ENCODE assay signal across 1 cellular context in the genomic region with DNA sequence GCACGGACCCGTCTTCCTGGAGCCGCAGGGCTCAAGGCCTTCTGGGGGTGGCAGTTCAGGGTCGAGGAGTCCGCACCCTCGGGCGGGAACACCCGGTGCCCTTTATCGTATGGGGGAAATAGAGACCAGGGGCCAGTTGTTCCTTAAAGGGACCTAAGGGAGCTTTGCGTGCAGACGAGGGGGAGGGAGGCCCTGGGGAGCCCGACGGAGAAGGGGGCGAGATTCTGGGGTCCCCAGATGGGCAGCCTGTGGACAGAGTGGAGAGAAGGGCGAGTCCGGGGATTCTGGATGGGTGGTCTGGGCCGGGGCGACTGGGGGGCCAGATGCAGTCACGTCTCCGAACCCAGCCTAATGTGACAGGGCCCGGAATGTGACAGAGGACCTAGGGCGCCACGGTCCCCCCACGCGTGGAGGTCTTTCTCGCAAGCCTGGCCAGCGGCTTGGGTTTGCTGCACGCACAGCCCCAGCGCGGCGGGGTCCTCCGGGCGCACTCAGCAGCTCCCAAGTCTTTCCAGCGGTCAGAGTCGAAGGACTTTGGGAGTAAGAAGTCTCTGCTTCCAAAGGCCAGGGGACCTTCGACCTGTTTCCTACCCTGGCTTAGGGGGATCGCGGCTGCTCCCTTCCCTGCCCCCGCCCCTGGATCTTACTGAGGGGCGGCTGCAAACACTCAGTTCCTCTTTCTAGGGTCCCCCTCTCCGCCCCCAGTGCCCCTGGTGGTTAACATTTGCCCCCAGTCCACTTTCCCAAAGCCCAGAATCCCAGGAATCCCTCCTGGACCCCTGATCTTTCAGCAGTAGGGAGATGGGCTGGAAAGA.
TF ChIP-seq lines count a peak whose summit lies in the region.

No MANE protein-coding gene starts in this region.

TF ChIP-seq in GM12878, 131 proteins besides CTCF, POLR2A, EP300 and RAD21:
- TF ChIP-seq IKZF2 (IDR thresholded peaks at IDR 0.05) (peak in 1 of 2 experiments; percentile 64; a peak in 2 of 4 replicates), JUNB (IDR thresholded peaks at IDR 0.05) (no peak), NR2F1 (conservative IDR thresholded peaks at IDR 0.05) (0 out of 2 replicates have a peak, but pooled peaks have one; percentile 16), GATAD2B (conservative IDR thresholded peaks at IDR 0.05; ENCODE audit: low read depth) (0 out of 2 replicates have a peak, but pooled peaks have one; percentile 21), SUPT20H (IDR thresholded peaks at IDR 0.05; ENCODE audit: borderline replicate concordance, control insufficient read depth, low read depth, low read length) (no peak), KAT2A (conservative IDR thresholded peaks at IDR 0.05; ENCODE audit: control insufficient read depth, low read depth, low read length) (no peak), SPI1 (IDR thresholded peaks at IDR 0.05; ENCODE audit: borderline replicate concordance, insufficient read depth, low read depth, low read length) (peak; percentile 67; the same call in 1 of the 2 replicates), MEF2B (IDR thresholded peaks at IDR 0.05; ENCODE audit: partially characterized antibody, poor library complexity, severe bottlenecking) (no peak), IKZF1 (conservative IDR thresholded peaks at IDR 0.05) (peak; percentile 38)
